Comparison of ENCODE assay signal across 11 cellular contexts in the genomic region with DNA sequence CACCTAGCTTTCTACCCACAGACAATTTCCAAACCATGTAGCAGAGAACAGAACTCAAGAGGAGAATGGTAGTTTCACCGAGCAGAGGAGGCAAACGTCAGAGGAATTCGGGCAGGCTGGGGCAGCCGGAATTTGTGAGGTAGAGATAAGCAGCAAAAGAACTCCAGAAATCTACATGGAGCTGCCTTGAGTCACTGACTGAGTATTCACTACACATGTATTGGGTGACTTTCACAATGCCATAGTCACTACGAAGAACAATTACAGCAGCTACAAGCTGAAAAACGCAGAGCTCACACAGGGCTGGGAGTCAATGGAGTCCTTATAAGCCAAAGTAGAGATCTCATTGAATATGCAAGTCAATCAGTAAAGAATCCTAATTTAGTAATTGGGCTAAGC. TPM values are rescaled to one million over a fixed set of nuclear protein-coding genes. Genes with fewer than 3 reads are reported as not detected.
DNase-seq lines count a peak whose midpoint lies in the region; ATAC-seq, FAIRE-seq and TF ChIP-seq lines count a peak whose summit lies in the region.
"Had no signal": no experiment of that assay in that cellular context is flagged by ENCODE, and none has a peak within 500 bp of the region (broad histone marks: within the 10 kb centered on the region; RNA-seq: fewer than 3 reads in every experiment).

No MANE protein-coding gene starts in this region.

- H3K27ac ChIP-seq in mesendoderm (ENCODE audit: low read depth, low read length): no peak overlapping the region

- no CpG with 5 or more reads among the region's 6 CpGs for WGBS in mesendoderm (ENCODE audit: extremely low coverage, insufficient coverage, low lambda C conversion rate)

- no peak for FAIRE-seq in D721Med (lab: Jason Lieb, UNC)
- FAIRE-seq: islet of Langerhans had no signal

- H2BK5ac ChIP-seq in mesendoderm (ENCODE audit: low read length): no peak overlapping the region

- H4K5ac ChIP-seq in mesendoderm (ENCODE audit: low read length): no peak overlapping the region

- no peak overlapping the region for H3K18ac ChIP-seq in mesendoderm (ENCODE audit: low read length)

- H3K56ac ChIP-seq in mesendoderm (ENCODE audit: low read length): no peak overlapping the region

- DNase-seq in AG10803 (ENCODE audit: low read depth): peak; percentile 92
- peak; percentile 86 for DNase-seq in RPMI7951 (ENCODE audit: low read depth)
- DNase-seq in epithelial cell of esophagus (ENCODE audit: low read depth): peak; percentile 90
- DNase-seq in mesendoderm: peak; percentile 75
- no peak for DNase-seq in activated CD4-positive, alpha-beta T cell treated with anti-CD3 and anti-CD28 coated beads, Interleukin-2, amount 50 U/mL, for 4 hours
- no peak for DNase-seq in GM10248 (ENCODE audit: extremely low spot score)
- DNase-seq in D721Med (ENCODE audit: insufficient read length, low spot score): no peak
- DNase-seq: activated naive CD4-positive, alpha-beta T cell treated with anti-CD3 and anti-CD28 coated beads for 36 hours; GF-D8 had no signal

- H2BK15ac ChIP-seq in mesendoderm (replicated peaks; ENCODE audit: low read depth): no peak overlapping the region

- peaks cover 4% of the 10 kb centered on the region for H3K79me1 ChIP-seq in mesendoderm (ENCODE audit: low read length)

- ATAC-seq in GM18519 (IDR thresholded peaks at IDR 0.05; ENCODE audit: low FRiP score, unreplicated experiment): no peak

- H3K27me3 ChIP-seq in mesendoderm (ENCODE audit: insufficient read depth, low read length, poor library complexity): no peaks in the 10 kb centered on the region

- H4K8ac ChIP-seq in mesendoderm (ENCODE audit: low read depth, low read length): no peak overlapping the region

- H3K4ac ChIP-seq in mesendoderm (ENCODE audit: low read depth, low read length): no peak overlapping the region

- no peak overlapping the region for H3K4me2 ChIP-seq in mesendoderm (ENCODE audit: low read length)

- TF ChIP-seq CTCF in AG10803 (conservative IDR thresholded peaks at IDR 0.05; ENCODE audit: low read length): no peak
- no peak for TF ChIP-seq CTCF in epithelial cell of esophagus (IDR thresholded peaks at IDR 0.05; ENCODE audit: insufficient read depth, low read depth, low read length, missing control alignments)
- no peak for TF ChIP-seq CTCF in GM10248 (IDR thresholded peaks at IDR 0.05; ENCODE audit: control extremely low read depth, extremely low read depth, low read depth, missing control alignments)
- no peak for TF ChIP-seq CTCF in D721Med (IDR thresholded peaks at IDR 0.05; ENCODE audit: insufficient read depth, missing control alignments)

- H3K4me3 ChIP-seq in AG10803 (ENCODE audit: low read length) (peak overlapping the region; percentile 43), epithelial cell of esophagus (ENCODE audit: low read length) (no peak overlapping the region), mesendoderm (ENCODE audit: low read length) (no peak overlapping the region)

- no peak overlapping the region for H2BK120ac ChIP-seq in mesendoderm (ENCODE audit: low read depth, low read length)

- no peak overlapping the region for H2AK5ac ChIP-seq in mesendoderm (ENCODE audit: low read length)

- CTCF ChIA-PET in GM10248 (lab: Yijun Ruan, JAX): interaction anchor here (1.4 to 2.9 kb wide), 4 partner anchors 11 to 43 kb away, joined by 4 to 27 read pairs (median 10); a partner anchor contains a TSS

- POLR2A ChIA-PET in GM10248 (lab: Yijun Ruan, JAX): no interaction called here

- H3K79me2 ChIP-seq in mesendoderm (ENCODE audit: control insufficient read depth, insufficient read depth, low read length): peaks cover 12% of the 10 kb centered on the region

- no peak overlapping the region for H3K9ac ChIP-seq in mesendoderm (ENCODE audit: low read length)

- no peaks in the 10 kb centered on the region for H3K4me1 ChIP-seq in mesendoderm (ENCODE audit: control insufficient read depth, low read depth, low read length)

- no peaks in the 10 kb centered on the region for H3K36me3 ChIP-seq in mesendoderm (ENCODE audit: control insufficient read depth, insufficient read depth, low read length)

- no peak overlapping the region for H3K23ac ChIP-seq in mesendoderm (ENCODE audit: low read length)

RNA-seq across cellular contexts. Expression of a gene that starts 13.4 kb away (rescaled TPM):
- 148 and 155 TPM in 2 replicates for total RNA-seq in RPMI7951 (2014; rRNA removed; shearing (Covaris generic))
- polyA plus RNA-seq in mesendoderm (2013, experiment 1 of 2): 181 TPM
- polyA plus RNA-seq in mesendoderm (2013, experiment 2 of 2): 174 TPM

RNA-seq across cellular contexts. Expression of a gene that starts 13.7 kb away (rescaled TPM):
- 231 and 322 TPM in 2 replicates for total RNA-seq in RPMI7951 (2014; rRNA removed; shearing (Covaris generic))
- 80.1 TPM for polyA plus RNA-seq in mesendoderm (2013, experiment 1 of 2)
- 73.8 TPM for polyA plus RNA-seq in mesendoderm (2013, experiment 2 of 2)

RNA-seq across cellular contexts. Expression of a gene that starts 42.4 kb away (rescaled TPM):
- total RNA-seq in RPMI7951 (2014; rRNA removed; shearing (Covaris generic)): 27.9 and 33.5 TPM in 2 replicates
- polyA plus RNA-seq in mesendoderm (2013, experiment 1 of 2): 42.0 TPM
- 45.1 TPM for polyA plus RNA-seq in mesendoderm (2013, experiment 2 of 2)

Comparison
In these comparisons a context has a peak if more than half of its experiments do, and no peak if none do; other contexts are left out.
1. DNase-seq: peak in AG10803 (single experiment), RPMI7951 (single experiment), epithelial cell of esophagus (single experiment) and mesendoderm (single experiment); none in activated CD4-positive, alpha-beta T cell treated with anti-CD3 and anti-CD28 coated beads, Interleukin-2, amount 50 U/mL, for 4 hours (0 of 2), GM10248 (single experiment) and D721Med (single experiment).